In genomic region chr7:19709249-19709578, GRCh38 we compare ENCODE assay signal across 8 cellular contexts. TPM values are rescaled to one million over a fixed set of nuclear protein-coding genes. Genes with fewer than 3 reads are reported as not detected.
A peak's percentile ranks its signal among the peaks of the same experiment; 100 is the strongest.
DNase-seq lines count a peak whose midpoint lies in the region; ATAC-seq and TF ChIP-seq lines count a peak whose summit lies in the region.

No MANE protein-coding gene starts in this region.

- H4K20me1 ChIP-seq in DOHH2 (ENCODE audit: control insufficient read depth, insufficient read depth, low read depth, low read length), result peaks cover 16% of the 10 kb centered on the region
- no peaks in the 10 kb centered on the region for H4K20me1 ChIP-seq in osteoblast (ENCODE audit: insufficient read depth, low read length)

- peaks cover 23% of the 10 kb centered on the region for H3K4me1 ChIP-seq in DOHH2 (ENCODE audit: control insufficient read depth, low read length)
- H3K4me1 ChIP-seq in osteoblast (ENCODE audit: insufficient read depth, low read length), result peaks cover 11% of the 10 kb centered on the region

- H3K9me2 ChIP-seq in DOHH2 (replicated peaks; ENCODE audit: control insufficient read depth, low read length), result no peaks in the 10 kb centered on the region

- H3K4me3 ChIP-seq in DOHH2 (ENCODE audit: low read length) (peak overlapping the region; percentile 96; the same call in 1 of the 2 replicates), coronary artery (peak overlapping the region; percentile 89), osteoblast (ENCODE audit: insufficient read depth, low read length) (peak overlapping the region; percentile 97)

- H3K79me2 ChIP-seq in DOHH2 (ENCODE audit: control insufficient read depth, low read length) (peaks cover 46% of the 10 kb centered on the region), osteoblast (ENCODE audit: insufficient read depth, low read length) (peaks cover 43% of the 10 kb centered on the region)

- ATAC-seq in HG02588 (IDR thresholded peaks at IDR 0.05; ENCODE audit: unreplicated experiment), result no peak

- peaks cover 11% of the 10 kb centered on the region for H3K36me3 ChIP-seq in DOHH2 (ENCODE audit: control insufficient read depth, low read length)
- H3K36me3 ChIP-seq in KOPT-K1 (ENCODE audit: insufficient read depth, low read length), result peaks cover under 1% of the 10 kb centered on the region
- no peaks in the 10 kb centered on the region for H3K36me3 ChIP-seq in osteoblast (ENCODE audit: insufficient read depth, low read length)

- H3K27me3 ChIP-seq in DOHH2 (ENCODE audit: control insufficient read depth, low read length) (no peaks in the 10 kb centered on the region), osteoblast (ENCODE audit: insufficient read depth, low read length) (no peaks in the 10 kb centered on the region)

- H3K27ac ChIP-seq in DOHH2 (ENCODE audit: low read depth, low read length) (no peak overlapping the region), KOPT-K1 (ENCODE audit: low read depth, low read length, poor library complexity, severe bottlenecking) (peak overlapping the region; percentile 72), coronary artery (peak overlapping the region; percentile 65 to 83), osteoblast (ENCODE audit: low read depth, low read length) (no peak overlapping the region)

- H3K4me2 ChIP-seq in DOHH2 (ENCODE audit: low read length) (peak overlapping the region; percentile 51), osteoblast (ENCODE audit: insufficient read depth, low read length) (peak overlapping the region; percentile 65)

- TF ChIP-seq CTCF in DOHH2 (IDR thresholded peaks at IDR 0.05; ENCODE audit: low read depth, low read length, poor library complexity, severe bottlenecking) (no peak), coronary artery (IDR thresholded peaks at IDR 0.05) (no peak), osteoblast (IDR thresholded peaks at IDR 0.05; ENCODE audit: extremely low read depth, low read depth, low read length) (no peak)

- peak overlapping the region; percentile 89 for H2AFZ ChIP-seq in osteoblast (ENCODE audit: low read length)

- no peaks in the 10 kb centered on the region for H3F3A ChIP-seq in DOHH2 (ENCODE audit: control insufficient read depth, insufficient read depth)

- no peak for DNase-seq in coronary artery (ENCODE audit: low spot score)
- no peak for DNase-seq in osteoblast (ENCODE audit: insufficient read length, low spot score, missing footprints)
- DNase-seq in AG08396 (ENCODE audit: low spot score), result no peak
- no peak for DNase-seq in GM19238 (ENCODE audit: insufficient read length, low spot score)
- no peak for DNase-seq in KG1 (lab: John Stamatoyannopoulos, UW)

- H3K9me3 ChIP-seq in DOHH2 (ENCODE audit: control insufficient read depth, insufficient read depth, low read length), result no peaks in the 10 kb centered on the region
- H3K9me3 ChIP-seq in KOPT-K1 (ENCODE audit: insufficient read depth, low read length, poor library complexity, severe bottlenecking), result no peaks in the 10 kb centered on the region
- no peaks in the 10 kb centered on the region for H3K9me3 ChIP-seq in osteoblast (ENCODE audit: low read depth, low read length)

RNA-seq across cellular contexts. Expression of gene POLR1F, which starts 0.4 kb away (rescaled TPM):
- total RNA-seq in osteoblast, result 14.7 and 18.8 TPM in 2 replicates

Comparison
In these comparisons a context has a peak if more than half of its experiments do, and no peak if none do; other contexts are left out.
1. H3K27ac ChIP-seq: peak in KOPT-K1 (single experiment) and coronary artery (2 of 2); none in DOHH2 (single experiment) and osteoblast (single experiment).
2. Peak in every context shown above with its lines, with median percentiles within 50 percentile points of each other: H3K4me3 ChIP-seq.